Comparison of ENCODE assay signal across 20 cellular contexts in the genomic region with DNA sequence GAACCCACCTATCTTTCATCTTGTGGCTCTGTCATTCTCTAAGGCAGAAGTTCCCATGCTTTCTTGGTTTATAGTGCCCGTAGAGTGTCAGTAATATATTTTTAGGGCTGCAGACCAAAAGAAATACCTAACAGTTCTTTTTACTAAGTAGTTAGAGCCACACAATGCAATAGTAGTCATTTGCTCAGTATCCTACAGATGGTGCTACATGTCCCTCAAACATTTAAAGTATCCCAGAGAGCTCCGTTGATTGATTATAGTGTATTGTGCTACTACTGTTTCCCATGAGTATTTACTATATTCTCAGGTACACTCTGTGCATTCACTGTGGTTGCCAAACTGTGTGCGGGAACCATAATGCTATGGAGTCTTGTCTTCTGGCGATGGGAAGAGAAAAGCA. TPM values are rescaled to one million over a fixed set of nuclear protein-coding genes. Genes with fewer than 3 reads are reported as not detected.
DNase-seq lines count a peak whose midpoint lies in the region; ATAC-seq and TF ChIP-seq lines count a peak whose summit lies in the region.
"Had no signal": no experiment of that assay in that cellular context is flagged by ENCODE, and none has a peak within 500 bp of the region (broad histone marks: within the 10 kb centered on the region; RNA-seq: fewer than 3 reads in every experiment).

No MANE protein-coding gene starts in this region.

- H3K27me3 ChIP-seq in neutrophil (no peaks in the 10 kb centered on the region), Peyer's patch (no peaks in the 10 kb centered on the region)
- H3K27me3 ChIP-seq: thyroid gland had no signal

- no peak for TF ChIP-seq POLR2A in Peyer's patch (IDR thresholded peaks at IDR 0.05)

- no peak for ATAC-seq in GM19467 (IDR thresholded peaks at IDR 0.05; ENCODE audit: unreplicated experiment)
- ATAC-seq: activated T-helper 17 cell treated with anti-CD3 and anti-CD28 coated beads, Interleukin-2, amount 50 U/mL, for 72 hours; left colon; stimulated activated memory B cell treated with anti-CD40 and anti-IgM and Interleukin-4, amounts not matched to agents 10 μg/mL and 1 μg/mL and 100 μg/mL, for 72 hours had no signal

- H3K4me1 ChIP-seq in neutrophil (ENCODE audit: control insufficient read depth in 1 of 2, insufficient read depth in 1 of 2, low read depth in 1 of 2, low read length in 1 of 2): peaks cover 96 to 99% of the 10 kb centered on the region in 2 experiments
- H3K4me1 ChIP-seq in Peyer's patch: peaks cover 0 to 4% (median 0%) of the 10 kb centered on the region in 4 donors
- H3K4me1 ChIP-seq: neural progenitor cell had no signal

- H3K4me3 ChIP-seq in neutrophil (ENCODE audit: low read depth in 1 of 2, low read length in 1 of 2) (no peak overlapping the region), Peyer's patch (no peak overlapping the region)
- H3K4me3 ChIP-seq: neural progenitor cell, SK-N-MC, thyroid gland had no signal

- TF ChIP-seq CTCF in neutrophil (IDR thresholded peaks at IDR 0.05): no peak
- peak in 3 of 6 experiments; percentile 5 to 24 (median 10) for TF ChIP-seq CTCF in Peyer's patch (IDR thresholded peaks at IDR 0.05)

- H3K27ac ChIP-seq in neutrophil: peak overlapping the region; percentile 40
- no peak overlapping the region for H3K27ac ChIP-seq in Peyer's patch
- H3K27ac ChIP-seq: neural progenitor cell, SK-N-MC, thyroid gland had no signal

- DNase-seq in DMS53 (lab: John Stamatoyannopoulos, UW) (peak; percentile 50), DMS53 treated with DMSO at 0.1 percent for 48 hours (lab: John Stamatoyannopoulos, UW; ENCODE audit: unreplicated experiment) (no peak), HT-29 (ENCODE audit: low spot score) (peak; percentile 31), RKO (ENCODE audit: low spot score) (peak; percentile 15), NCI-H774 (lab: John Stamatoyannopoulos, UW) (no peak), Peyer's patch (no peak)
- DNase-seq: 8988T; cortex of kidney; left colon; NCI-H187 treated with DMSO at 0.1 percent for 48 hours; retina; stimulated activated CD4-positive, alpha-beta T cell treated with anti-CD3 and anti-CD28 coated beads, Interleukin-15, amount 100 ng/mL, for 24 hours; T1000 had no signal

- no peaks in the 10 kb centered on the region for H3K9me3 ChIP-seq in neutrophil
- no peaks in the 10 kb centered on the region for H3K9me3 ChIP-seq in Peyer's patch
- H3K9me3 ChIP-seq: thyroid gland had no signal

- H3K36me3 ChIP-seq in neutrophil (no peaks in the 10 kb centered on the region), Peyer's patch (no peaks in the 10 kb centered on the region)
- H3K36me3 ChIP-seq: neural progenitor cell, thyroid gland had no signal

RNA-seq across cellular contexts. Expression of a gene that starts 4.7 kb away (rescaled TPM):
- total RNA-seq in HT-29 (2014; rRNA removed; shearing (Covaris generic)): 6.1 and 6.9 TPM in 2 replicates
- total RNA-seq in Peyer's patch: 10 to 100 TPM in 3 of 4 donors, 1 to 10 TPM in 1; 9.9 to 33.6 (median 20.5) TPM
- total RNA-seq: activated T-helper 17 cell treated with anti-CD3 and anti-CD28 coated beads, Interleukin-2, amount 50 U/mL, for 72 hours had no signal

Comparison
In these comparisons a context has a peak if more than half of its experiments do, and no peak if none do; other contexts are left out.
1. DNase-seq: peak in DMS53 (single experiment), HT-29 (single experiment) and RKO (single experiment); none in DMS53 treated with DMSO at 0.1 percent for 48 hours (single experiment), NCI-H774 (single experiment) and Peyer's patch (0 of 3).